Comparison of ENCODE assay signal across 29 cellular contexts in the genomic region with DNA sequence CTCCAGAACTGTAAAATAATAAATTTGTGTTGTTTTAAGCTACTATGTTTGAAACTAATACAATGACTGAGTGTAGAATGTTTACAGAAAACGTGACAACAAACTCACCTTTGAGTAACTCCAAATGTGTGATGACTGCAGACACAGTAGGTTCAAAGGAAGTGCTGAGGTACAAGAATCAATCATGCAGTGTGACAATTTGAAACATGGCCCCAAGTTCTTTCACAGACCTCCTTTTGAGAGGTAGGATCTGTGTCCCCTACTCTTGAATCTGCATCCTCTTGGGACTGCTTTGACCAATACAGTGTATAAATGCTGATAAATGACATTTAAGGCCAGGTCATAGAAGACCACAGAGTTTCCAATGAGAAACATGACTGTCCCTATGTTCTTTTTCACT.
"Had no signal": no experiment of that assay in that cellular context is flagged by ENCODE, and none has a peak within 500 bp of the region (broad histone marks: within the 10 kb centered on the region; RNA-seq: fewer than 3 reads in every experiment).

No MANE protein-coding gene starts in this region.

- H3K9me3 Mint-ChIP-seq: activated CD8-positive, alpha-beta T cell treated with anti-CD3 and anti-CD28 coated beads for 36 hours; activated naive CD4-positive, alpha-beta T cell treated with anti-CD3 and anti-CD28 coated beads, Interleukin-2, amount 50 U/mL, for 24 hours; activated naive CD8-positive, alpha-beta T cell treated with anti-CD3 and anti-CD28 coated beads, Interleukin-2, amount 10 ng/mL, durations not matched to agents 7 days and 5 days; activated T-cell treated with anti-CD3 and anti-CD28 coated beads, Interleukin-2, amount 50 U/mL, for 4 hours; activated T-helper 2 cell treated with anti-CD3 and anti-CD28 coated beads, Interferon-gamma antibody, Interleukin-2, Interleukin-4, amounts not matched to agents 10 μg/mL and 5 μg/mL and 100 μg/mL, durations not matched to agents 14 hours and 24 hours and 36 hours; T-helper 1 cell treated with Interleukin-12 subunit alpha and Interleukin-12 subunit beta and Interleukin-4 antibody, amounts not matched to agents 30 μg/mL and 1 μg/mL, for 36 hours; T-helper 2 cell treated with Interferon-gamma antibody and Interleukin-4, amounts not matched to agents 5 μg/mL and 100 μg/mL, for 36 hours had no signal

- H3K36me3 Mint-ChIP-seq: activated naive CD4-positive, alpha-beta T cell treated with anti-CD3 and anti-CD28 coated beads, Interleukin-2, amount 50 U/mL, for 24 hours; activated naive CD8-positive, alpha-beta T cell treated with anti-CD3 and anti-CD28 coated beads, Interleukin-2, amount 10 ng/mL, durations not matched to agents 7 days and 5 days had no signal

- H3K27me3 Mint-ChIP-seq: activated naive CD4-positive, alpha-beta T cell treated with anti-CD3 and anti-CD28 coated beads, Interleukin-2, amount 50 U/mL, for 24 hours; activated naive CD8-positive, alpha-beta T cell treated with anti-CD3 and anti-CD28 coated beads, Interleukin-2, amount 10 ng/mL, durations not matched to agents 7 days and 5 days had no signal

- H3K4me3 Mint-ChIP-seq: activated CD8-positive, alpha-beta T cell treated with anti-CD3 and anti-CD28 coated beads for 36 hours; activated naive CD4-positive, alpha-beta T cell treated with anti-CD3 and anti-CD28 coated beads, Interleukin-2, amount 50 U/mL, for 24 hours; activated naive CD8-positive, alpha-beta T cell treated with anti-CD3 and anti-CD28 coated beads, Interleukin-2, amount 10 ng/mL, durations not matched to agents 7 days and 5 days; activated T-cell treated with anti-CD3 and anti-CD28 coated beads, Interleukin-2, amount 50 U/mL, for 4 hours; T-helper 1 cell treated with Interleukin-12 subunit alpha and Interleukin-12 subunit beta and Interleukin-4 antibody, amounts not matched to agents 30 μg/mL and 1 μg/mL, for 36 hours; T-helper 2 cell treated with Interferon-gamma antibody and Interleukin-4, amounts not matched to agents 5 μg/mL and 100 μg/mL, for 36 hours had no signal

- H3K4me1 Mint-ChIP-seq: activated naive CD4-positive, alpha-beta T cell treated with anti-CD3 and anti-CD28 coated beads, Interleukin-2, amount 50 U/mL, for 24 hours; activated naive CD8-positive, alpha-beta T cell treated with anti-CD3 and anti-CD28 coated beads, Interleukin-2, amount 10 ng/mL, durations not matched to agents 7 days and 5 days had no signal

- FAIRE-seq: TTC549 had no signal

- H3K27ac Mint-ChIP-seq: activated CD8-positive, alpha-beta T cell treated with anti-CD3 and anti-CD28 coated beads for 36 hours; activated naive CD4-positive, alpha-beta T cell treated with anti-CD3 and anti-CD28 coated beads, Interleukin-2, amount 50 U/mL, for 24 hours; activated naive CD8-positive, alpha-beta T cell treated with anti-CD3 and anti-CD28 coated beads, Interleukin-2, amount 10 ng/mL, durations not matched to agents 7 days and 5 days; activated T-helper 2 cell treated with anti-CD3 and anti-CD28 coated beads, Interferon-gamma antibody, Interleukin-2, Interleukin-4, amounts not matched to agents 10 μg/mL and 5 μg/mL and 100 μg/mL, durations not matched to agents 14 hours and 24 hours and 36 hours; T-helper 1 cell treated with Interleukin-12 subunit alpha and Interleukin-12 subunit beta and Interleukin-4 antibody, amounts not matched to agents 30 μg/mL and 1 μg/mL, for 36 hours; T-helper 2 cell treated with Interferon-gamma antibody and Interleukin-4, amounts not matched to agents 5 μg/mL and 100 μg/mL, for 36 hours had no signal

- DNase-seq: activated CD4-positive, alpha-beta T cell treated with anti-CD3 and anti-CD28 coated beads, Interleukin-2, amount 50 U/mL, for 1 hour; activated CD8-positive, alpha-beta memory T cell treated with anti-CD3 and anti-CD28 coated beads, Interleukin-2, amount 50 U/mL, for 4 hours; activated CD8-positive, alpha-beta T cell treated with anti-CD3 and anti-CD28 coated beads for 36 hours; activated gamma-delta T cell; activated naive CD4-positive, alpha-beta T cell treated with Interleukin-2 at 50 U/mL for 16 hours; activated naive CD8-positive, alpha-beta T cell treated with anti-CD3 and anti-CD28 coated beads, Interleukin-2, amount 10 ng/mL, durations not matched to agents 7 days and 5 days; activated T-cell treated with anti-CD3 and anti-CD28 coated beads for 4 hours; activated T-cell treated with anti-CD3 and anti-CD28 coated beads, Interleukin-2, amount 50 U/mL, for 4 hours; amygdala; Kasumi-1; KG1; MG63; NCI-H1048; NCI-H1105 treated with DMSO at 0.1 percent for 48 hours; NCI-H1436; NCI-H1694; NCI-H1930; NCI-H2081 treated with DMSO at 0.1 percent for 48 hours; NCI-H226; NCI-H524 treated with DMSO at 0.1 percent for 48 hours; Peyer's patch; RPMI8226; SHP77 treated with DMSO at 0.1 percent for 48 hours; SK-N-SH had no signal

- ATAC-seq: activated CD8-positive, alpha-beta T cell treated with anti-CD3 and anti-CD28 coated beads for 36 hours had no signal
